8 cellular contexts compared by ENCODE assay signal in genomic region chr11:6606471-6607189, GRCh38. TPM values are rescaled to one million over a fixed set of nuclear protein-coding genes. Genes with fewer than 3 reads are reported as not detected.
DNase-seq lines count a peak whose midpoint lies in the region; ATAC-seq and TF ChIP-seq lines count a peak whose summit lies in the region.

No MANE protein-coding gene starts in this region.

- no peak overlapping the region for H3K4me3 Mint-ChIP-seq in activated B cell treated with CpG ODN at 0.5 μM for 24 hours
- H3K4me3 Mint-ChIP-seq in stimulated activated naive CD8-positive, alpha-beta T cell treated with anti-CD3 and anti-CD28 coated beads, Interleukin-15, amount 100 ng/mL, for 72 hours: no peak overlapping the region

- H3K27ac Mint-ChIP-seq in activated B cell treated with CpG ODN at 0.5 μM for 24 hours: no peak overlapping the region
- H3K27ac Mint-ChIP-seq in stimulated activated naive CD8-positive, alpha-beta T cell treated with anti-CD3 and anti-CD28 coated beads, Interleukin-15, amount 100 ng/mL, for 72 hours: peak overlapping the region; percentile 89 to 94

- no peak for TF ChIP-seq CTCF in GM12865 (IDR thresholded peaks at IDR 0.05; ENCODE audit: insufficient read depth, low read depth, low read length, missing control alignments)
- no peak for TF ChIP-seq CTCF in activated B cell treated with CpG ODN at 0.5 μM for 24 hours (IDR thresholded peaks at IDR 0.05)
- TF ChIP-seq CTCF in epithelial cell of esophagus (IDR thresholded peaks at IDR 0.05; ENCODE audit: insufficient read depth, low read depth, low read length, missing control alignments): no peak

- CTCF ChIA-PET in activated B cell treated with CpG ODN at 0.5 μM for 24 hours (lab: Charles Lee): interaction anchor here (0.9 to 2.1 kb wide), 3 partner anchors 12 to 76 kb away, joined by 3 to 8 read pairs (median 7); partner anchors contain the start of genes MRPL17 and TPP1

- ATAC-seq in HG02610 (IDR thresholded peaks at IDR 0.05; ENCODE audit: unreplicated experiment): peak; percentile 39
- ATAC-seq in activated B cell treated with CpG ODN at 0.5 μM for 24 hours (ENCODE audit: low read depth): no peak
- ATAC-seq in stimulated activated naive CD8-positive, alpha-beta T cell treated with anti-CD3 and anti-CD28 coated beads, Interleukin-15, amount 100 ng/mL, for 72 hours: peak; percentile 45

- no peaks in the 10 kb centered on the region for H3K27me3 Mint-ChIP-seq in activated B cell treated with CpG ODN at 0.5 μM for 24 hours
- H3K27me3 Mint-ChIP-seq in stimulated activated naive CD8-positive, alpha-beta T cell treated with anti-CD3 and anti-CD28 coated beads, Interleukin-15, amount 100 ng/mL, for 72 hours: no peaks in the 10 kb centered on the region

- H3K4me3 ChIP-seq in GM12865 (ENCODE audit: low read depth, low read length) (peak overlapping the region; percentile 23), epithelial cell of esophagus (ENCODE audit: low read length) (no peak overlapping the region)

- peaks cover 22% of the 10 kb centered on the region for H3K4me1 Mint-ChIP-seq in activated B cell treated with CpG ODN at 0.5 μM for 24 hours
- H3K4me1 Mint-ChIP-seq in stimulated activated naive CD8-positive, alpha-beta T cell treated with anti-CD3 and anti-CD28 coated beads, Interleukin-15, amount 100 ng/mL, for 72 hours: peaks cover 40% of the 10 kb centered on the region

- intact Hi-C loops in activated B cell treated with CpG ODN at 0.5 μM for 24 hours (cut with micrococcal nuclease): loop anchor here (2.0 kb wide), 1 partner anchor 20 kb away; no protein-coding TSS in a partner anchor

- DNase-seq in 8988T (peak; percentile 97), GM12865 (ENCODE audit: low read depth) (peak; percentile 89), NCI-H1105 (lab: John Stamatoyannopoulos, UW) (peak; percentile 3), activated B cell treated with CpG ODN at 0.5 μM for 24 hours (peak; percentile 36), epithelial cell of esophagus (ENCODE audit: low read depth) (peak; percentile 87), mesenteric fat pad (ENCODE audit: low spot score) (peak; percentile 94)
- peak; percentile 40 to 77 for DNase-seq in stimulated activated naive CD8-positive, alpha-beta T cell treated with anti-CD3 and anti-CD28 coated beads, Interleukin-15, amount 100 ng/mL, for 72 hours

- POLR2A ChIA-PET in activated B cell treated with CpG ODN at 0.5 μM for 24 hours (lab: Charles Lee): interaction anchor here (0.8 to 3.2 kb wide), 5 partner anchors 12 to 125 kb away, joined by 3 to 32 read pairs (median 4); partner anchors contain the start of genes ARFIP2, MRPL17, TIMM10B and TPP1

- peaks cover 48% of the 10 kb centered on the region for H3K36me3 Mint-ChIP-seq in activated B cell treated with CpG ODN at 0.5 μM for 24 hours (ENCODE audit: low read depth)

- H3K9me3 Mint-ChIP-seq in activated B cell treated with CpG ODN at 0.5 μM for 24 hours: no peaks in the 10 kb centered on the region
- no peaks in the 10 kb centered on the region for H3K9me3 Mint-ChIP-seq in stimulated activated naive CD8-positive, alpha-beta T cell treated with anti-CD3 and anti-CD28 coated beads, Interleukin-15, amount 100 ng/mL, for 72 hours

RNA-seq across cellular contexts. Expression of gene ILK, which starts 3.1 kb away (rescaled TPM):
- total RNA-seq in activated B cell treated with CpG ODN at 0.5 μM for 24 hours (113 and 128 TPM in 2 replicates), mesenteric fat pad (141 TPM)

RNA-seq across cellular contexts. Expression of gene RRP8, which starts 3.2 kb away (rescaled TPM):
- total RNA-seq in activated B cell treated with CpG ODN at 0.5 μM for 24 hours: 29.1 and 30.5 TPM in 2 replicates
- 20.8 TPM for total RNA-seq in mesenteric fat pad

RNA-seq across cellular contexts. Expression of gene TAF10, which starts 5.4 kb away (rescaled TPM):
- total RNA-seq in activated B cell treated with CpG ODN at 0.5 μM for 24 hours (149 and 154 TPM in 2 replicates), mesenteric fat pad (142 TPM)

RNA-seq across cellular contexts. Expression of gene TPP1, which starts 12.6 kb away (rescaled TPM):
- total RNA-seq in activated B cell treated with CpG ODN at 0.5 μM for 24 hours (98.2 and 123 TPM in 2 replicates), mesenteric fat pad (133 TPM)

RNA-seq across cellular contexts. Expression of gene DCHS1, which starts 49.0 kb away (rescaled TPM):
- 0.17 and 0.22 TPM in 2 replicates for total RNA-seq in activated B cell treated with CpG ODN at 0.5 μM for 24 hours
- 23.0 TPM for total RNA-seq in mesenteric fat pad

Comparison
In these comparisons a context has a peak if more than half of its experiments do, and no peak if none do; other contexts are left out.
1. DNase-seq: peak in every context shown above with its lines; median percentile 97 in 8988T; 94 in mesenteric fat pad; 89 in GM12865; 87 in epithelial cell of esophagus; 58 in stimulated activated naive CD8-positive, alpha-beta T cell treated with anti-CD3 and anti-CD28 coated beads, Interleukin-15, amount 100 ng/mL, for 72 hours; 36 in activated B cell treated with CpG ODN at 0.5 μM for 24 hours; 3 in NCI-H1105.